ENCODE assay signal across 13 cellular contexts in the genomic region with DNA sequence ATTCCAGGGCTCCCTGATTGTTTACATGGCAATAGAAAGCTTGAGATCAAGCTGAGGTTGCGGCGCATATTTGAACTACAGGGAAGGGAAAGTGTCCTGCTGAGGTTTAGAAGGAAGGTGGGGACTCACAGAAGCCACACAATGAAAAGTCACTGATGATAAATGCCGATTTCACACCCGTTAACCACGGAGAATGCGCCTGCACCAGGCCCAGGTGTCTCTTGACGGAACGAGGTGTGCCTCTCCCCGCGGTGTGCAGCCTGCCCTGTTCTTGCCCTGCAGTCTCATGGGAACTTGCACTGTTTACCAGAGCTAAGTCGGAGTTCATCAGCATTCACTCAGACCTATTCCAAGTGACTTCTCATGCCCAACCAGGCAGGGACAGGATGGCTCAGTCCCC.
DNase-seq lines count a peak whose midpoint lies in the region; ATAC-seq, FAIRE-seq and TF ChIP-seq lines count a peak whose summit lies in the region.
"Had no signal": no experiment of that assay in that cellular context is flagged by ENCODE, and none has a peak within 500 bp of the region (broad histone marks: within the 10 kb centered on the region; RNA-seq: fewer than 3 reads in every experiment).

No MANE protein-coding gene starts in this region.

- H3K27ac ChIP-seq in HUES48 (ENCODE audit: low read depth, low read length) (peak overlapping the region; percentile 51), keratinocyte (ENCODE audit: control insufficient read depth, insufficient read depth, low read length) (peak overlapping the region; percentile 15)
- H3K27ac ChIP-seq: neutrophil had no signal

- no peak for TF ChIP-seq CTCF in keratinocyte (optimal IDR thresholded peaks at IDR 0.05 in 1 of 3, IDR thresholded peaks at IDR 0.05 in 1 of 3, conservative IDR thresholded peaks at IDR 0.05 in 1 of 3; ENCODE audit: extremely low read depth in 1 of 3, insufficient read depth in 2 of 3, low read length in 3 of 3)

- H3K4me1 ChIP-seq in HUES48 (ENCODE audit: control insufficient read depth, insufficient read depth, low read length) (peaks cover 22% of the 10 kb centered on the region), keratinocyte (ENCODE audit: control insufficient read depth, extremely low read depth, insufficient read depth, low read length) (peaks cover 31% of the 10 kb centered on the region)

- no peaks in the 10 kb centered on the region for H3K9me1 ChIP-seq in keratinocyte (ENCODE audit: control insufficient read depth, extremely low read depth, insufficient read depth, low read length)

- intact Hi-C loops in sciatic nerve (cut with DNase I): no loop called here

- FAIRE-seq in keratinocyte (lab: Jason Lieb, UNC): peak; percentile 41
- FAIRE-seq: bronchial epithelial cell had no signal

- H2AFZ ChIP-seq in keratinocyte (ENCODE audit: control insufficient read depth, low read length): no peak overlapping the region

- H4K20me1 ChIP-seq in keratinocyte (ENCODE audit: control insufficient read depth, extremely low read depth, insufficient read depth, low read length): no peaks in the 10 kb centered on the region

- H3K79me2 ChIP-seq in keratinocyte (ENCODE audit: control insufficient read depth, insufficient read depth, low read length): no peaks in the 10 kb centered on the region

- H3K4me2 ChIP-seq in keratinocyte (ENCODE audit: control insufficient read depth, extremely low read depth, insufficient read depth, low read depth, low read length): peak overlapping the region; percentile 7
- H3K4me2 ChIP-seq: smooth muscle cell had no signal

- dilution Hi-C loops in keratinocyte (cut with MboI; ENCODE audit: extremely low pct_ligation_motif_present, low sequenced_read_pairs): no loop called here

- ATAC-seq in sciatic nerve (peak; percentile 23), GM18868 (IDR thresholded peaks at IDR 0.05; ENCODE audit: unreplicated experiment) (no peak), HG02840 (IDR thresholded peaks at IDR 0.05; ENCODE audit: low FRiP score, unreplicated experiment) (no peak)
- ATAC-seq: activated CD8-positive, alpha-beta T cell treated with anti-CD3 and anti-CD28 coated beads, Interleukin-2, amount 10 ng/mL, durations not matched to agents 7 days and 5 days had no signal

- H3K9me3 ChIP-seq in HUES48 (ENCODE audit: control insufficient read depth, insufficient read depth, low read length) (no peaks in the 10 kb centered on the region), keratinocyte (ENCODE audit: control insufficient read depth, low read depth, low read length) (no peaks in the 10 kb centered on the region)
- H3K9me3 ChIP-seq: left lung, neutrophil had no signal

- H3K27me3 ChIP-seq in HUES48 (ENCODE audit: control insufficient read depth, insufficient read depth, low read length) (no peaks in the 10 kb centered on the region), keratinocyte (ENCODE audit: control insufficient read depth, extremely low read depth, insufficient read depth, low read length) (no peaks in the 10 kb centered on the region)
- H3K27me3 ChIP-seq: left lung, neutrophil had no signal

- no peak overlapping the region for H3K9ac ChIP-seq in HUES48 (ENCODE audit: low read depth, low read length)
- peak overlapping the region; percentile 33 for H3K9ac ChIP-seq in keratinocyte (ENCODE audit: control insufficient read depth, extremely low read depth, insufficient read depth, low read length)

- no peak overlapping the region for H3K4me3 ChIP-seq in HUES48 (ENCODE audit: low read depth, low read length)
- no peak overlapping the region for H3K4me3 ChIP-seq in keratinocyte (ENCODE audit: control insufficient read depth in 2 of 3, extremely low read depth in 1 of 3, insufficient read depth in 2 of 3, low read depth in 1 of 3, low read length in 3 of 3)
- H3K4me3 ChIP-seq: left lung, smooth muscle cell had no signal

- H3K36me3 ChIP-seq in HUES48 (ENCODE audit: control insufficient read depth, insufficient read depth, low read length) (no peaks in the 10 kb centered on the region), keratinocyte (ENCODE audit: control insufficient read depth in 2 of 2, extremely low read depth in 1 of 2, insufficient read depth in 2 of 2, low read length in 2 of 2) (no peaks in the 10 kb centered on the region)
- H3K36me3 ChIP-seq: left lung, neutrophil had no signal

- DNase-seq in NCI-H69 (lab: John Stamatoyannopoulos, UW) (peak; percentile 94), keratinocyte (ENCODE audit: low read depth, low spot score) (no peak), sciatic nerve (ENCODE audit: low spot score) (no peak), D341Med (ENCODE audit: low spot score) (no peak)
- DNase-seq: activated CD8-positive, alpha-beta T cell treated with anti-CD3 and anti-CD28 coated beads, Interleukin-2, amount 10 ng/mL, durations not matched to agents 7 days and 5 days; activated naive CD4-positive, alpha-beta T cell treated with Interleukin-2 at 50 U/mL for 16 hours had no signal
